ENCODE assay signal across 25 cellular contexts in genomic region chr17:39919087-39919683, GRCh38. TPM values are rescaled to one million over a fixed set of nuclear protein-coding genes. Genes with fewer than 3 reads are reported as not detected.
DNase-seq lines count a peak whose midpoint lies in the region; ATAC-seq and TF ChIP-seq lines count a peak whose summit lies in the region.
"Had no signal": no experiment of that assay in that cellular context is flagged by ENCODE, and none has a peak within 500 bp of the region (broad histone marks: within the 10 kb centered on the region; RNA-seq: fewer than 3 reads in every experiment).

No MANE protein-coding gene starts in this region.

- H3K27ac ChIP-seq in transverse colon = peak overlapping the region; percentile 75 to 85 (median 80)
- H3K27ac ChIP-seq: A549, SJCRH30 had no signal

- POLR2A ChIA-PET in activated CD4-positive, alpha-beta memory T cell treated with anti-CD3 and anti-CD28 coated beads for 36 hours (lab: Charles Lee) = interaction anchor here (0.6 to 1.1 kb wide), 2 partner anchors 8 to 9 kb away, joined by 4 read pairs; partner anchors contain the start of genes LRRC3C and ORMDL3

- peak overlapping the region; percentile 25 for H3K27ac Mint-ChIP-seq in activated CD8-positive, alpha-beta memory T cell treated with anti-CD3 and anti-CD28 coated beads, Interleukin-2, amount 10 ng/mL, durations not matched to agents 7 days and 5 days
- peak overlapping the region; percentile 13 for H3K27ac Mint-ChIP-seq in activated CD4-positive, alpha-beta memory T cell treated with anti-CD3 and anti-CD28 coated beads for 36 hours

- H3K36me3 ChIP-seq in transverse colon = peaks cover 0 to 20% (median 6%) of the 10 kb centered on the region in 4 donors
- H3K36me3 ChIP-seq: SJCRH30 had no signal

- TF ChIP-seq POLR2A in erythroblast (IDR thresholded peaks at IDR 0.05; ENCODE audit: low read length) (no peak), transverse colon (IDR thresholded peaks at IDR 0.05) (no peak)

- H3K4me1 Mint-ChIP-seq in activated CD8-positive, alpha-beta memory T cell treated with anti-CD3 and anti-CD28 coated beads, Interleukin-2, amount 10 ng/mL, durations not matched to agents 7 days and 5 days = peaks cover 79% of the 10 kb centered on the region
- H3K4me1 Mint-ChIP-seq in activated CD4-positive, alpha-beta memory T cell treated with anti-CD3 and anti-CD28 coated beads for 36 hours (ENCODE audit: low read depth) = peaks cover 60% of the 10 kb centered on the region

- TF ChIP-seq EP300 in transverse colon (IDR thresholded peaks at IDR 0.05; ENCODE audit: low read depth) = no peak

- peaks cover 0 to 25% (median 12%) of the 10 kb centered on the region in 4 donors for H3K4me1 ChIP-seq in transverse colon
- H3K4me1 ChIP-seq: SJCRH30 had no signal

- in situ Hi-C loops in transverse colon (cut with MboI; ENCODE audit: low pct_ligation_motif_present in 1 of 4, low pct_unique_long_range_greater_than_20kb in 1 of 4, low sequenced_read_pairs in 3 of 4) = no loop called here

- H3K9me3 Mint-ChIP-seq in activated CD8-positive, alpha-beta memory T cell treated with anti-CD3 and anti-CD28 coated beads, Interleukin-2, amount 10 ng/mL, durations not matched to agents 7 days and 5 days (ENCODE audit: low read depth) = no peaks in the 10 kb centered on the region
- H3K9me3 Mint-ChIP-seq in activated CD4-positive, alpha-beta memory T cell treated with anti-CD3 and anti-CD28 coated beads for 36 hours = no peaks in the 10 kb centered on the region
- H3K9me3 Mint-ChIP-seq: type B pancreatic cell had no signal

- no peaks in the 10 kb centered on the region for H3K9me3 ChIP-seq in transverse colon
- H3K9me3 ChIP-seq: A549; BLaER1 treated with 17β-estradiol and CSF1 and Interleukin-3, amounts not matched to agents 10 nM and 100 nM; SJCRH30 had no signal

- no peak overlapping the region for H3K4me3 ChIP-seq in transverse colon
- H3K4me3 ChIP-seq: A549; BLaER1 treated with 17β-estradiol and CSF1 and Interleukin-3, amounts not matched to agents 10 nM and 100 nM; cardiac muscle cell; SJCRH30 had no signal

- no peaks in the 10 kb centered on the region for H3K27me3 Mint-ChIP-seq in activated CD8-positive, alpha-beta memory T cell treated with anti-CD3 and anti-CD28 coated beads, Interleukin-2, amount 10 ng/mL, durations not matched to agents 7 days and 5 days
- H3K27me3 Mint-ChIP-seq in activated CD4-positive, alpha-beta memory T cell treated with anti-CD3 and anti-CD28 coated beads for 36 hours = no peaks in the 10 kb centered on the region
- H3K27me3 Mint-ChIP-seq: type B pancreatic cell had no signal

- no peak for TF ChIP-seq CTCF in transverse colon (IDR thresholded peaks at IDR 0.05)

- intact Hi-C loops in activated CD4-positive, alpha-beta memory T cell treated with anti-CD3 and anti-CD28 coated beads for 36 hours (cut with micrococcal nuclease) = no loop called here
- intact Hi-C loops in transverse colon (cut with DNase I; ENCODE audit: low total_unique reads) = no loop called here

- H3K27me3 ChIP-seq in transverse colon = no peaks in the 10 kb centered on the region
- H3K27me3 ChIP-seq: BLaER1 treated with 17β-estradiol and CSF1 and Interleukin-3, amounts not matched to agents 10 nM and 100 nM; cardiac muscle cell; SJCRH30 had no signal

- no peak overlapping the region for H3K4me3 Mint-ChIP-seq in activated CD8-positive, alpha-beta memory T cell treated with anti-CD3 and anti-CD28 coated beads, Interleukin-2, amount 10 ng/mL, durations not matched to agents 7 days and 5 days
- no peak overlapping the region for H3K4me3 Mint-ChIP-seq in activated CD4-positive, alpha-beta memory T cell treated with anti-CD3 and anti-CD28 coated beads for 36 hours

- 96% methylated on average over 9 of the region's 9 CpGs; no CpG with 5 or more reads in 1 of the 2 donors for WGBS in transverse colon (ENCODE audit: low coverage in 1 of 2), 2 donors

- no peak for ATAC-seq in activated CD8-positive, alpha-beta memory T cell treated with anti-CD3 and anti-CD28 coated beads, Interleukin-2, amount 10 ng/mL, durations not matched to agents 7 days and 5 days
- ATAC-seq in GM18511 (IDR thresholded peaks at IDR 0.05; ENCODE audit: unreplicated experiment) = no peak
- ATAC-seq: A549, Panc1 had no signal

- DNase-seq in activated CD8-positive, alpha-beta memory T cell treated with anti-CD3 and anti-CD28 coated beads, Interleukin-2, amount 10 ng/mL, durations not matched to agents 7 days and 5 days = no peak
- DNase-seq in activated CD8-positive, alpha-beta memory T cell treated with anti-CD3 and anti-CD28 coated beads for 24 hours = no peak
- DNase-seq in activated CD4-positive, alpha-beta memory T cell treated with anti-CD3 and anti-CD28 coated beads for 36 hours = no peak
- DNase-seq in erythroblast (lab: John Stamatoyannopoulos, UW) (peak; percentile 70 to 83), transverse colon (no peak), NCI-H774 (lab: John Stamatoyannopoulos, UW) (no peak), ureter (ENCODE audit: low spot score) (no peak)
- DNase-seq: activated CD8-positive, alpha-beta memory T cell treated with anti-CD3 and anti-CD28 coated beads, Interleukin-2, amount 50 U/mL, for 48 hours; activated effector memory CD4-positive, alpha-beta T cell treated with Interleukin-2 at 50 U/mL for 16 hours; amygdala; EL; Kasumi-1; MV-4-11; NCI-H510A treated with DMSO at 0.1 percent for 48 hours; SJCRH30 had no signal

- peaks cover 69% of the 10 kb centered on the region for H3K36me3 Mint-ChIP-seq in activated CD8-positive, alpha-beta memory T cell treated with anti-CD3 and anti-CD28 coated beads, Interleukin-2, amount 10 ng/mL, durations not matched to agents 7 days and 5 days
- H3K36me3 Mint-ChIP-seq in activated CD4-positive, alpha-beta memory T cell treated with anti-CD3 and anti-CD28 coated beads for 36 hours = peaks cover 37% of the 10 kb centered on the region

- CTCF ChIA-PET in activated CD8-positive, alpha-beta memory T cell treated with anti-CD3 and anti-CD28 coated beads, Interleukin-2, amount 10 ng/mL, durations not matched to agents 7 days and 5 days (lab: Charles Lee) = no interaction called here
- CTCF ChIA-PET in activated CD4-positive, alpha-beta memory T cell treated with anti-CD3 and anti-CD28 coated beads for 36 hours (lab: Charles Lee) = no interaction called here

RNA-seq across cellular contexts. Expression of gene GSDMB, which starts 0.8 kb away (rescaled TPM):
- total RNA-seq in activated CD8-positive, alpha-beta memory T cell treated with anti-CD3 and anti-CD28 coated beads, Interleukin-2, amount 10 ng/mL, durations not matched to agents 7 days and 5 days = 10 to 100 TPM; 37.8 to 51.0 TPM
- total RNA-seq in activated CD4-positive, alpha-beta memory T cell treated with anti-CD3 and anti-CD28 coated beads for 36 hours = 10 to 100 TPM; 26.4 to 30.2 TPM
- total RNA-seq in transverse colon = 100 to 1,000 TPM; 109 to 142 (median 116) TPM
- total RNA-seq in ureter = 57.7 TPM

RNA-seq across cellular contexts. Expression of gene ORMDL3, which starts 8.2 kb away (rescaled TPM):
- total RNA-seq in activated CD8-positive, alpha-beta memory T cell treated with anti-CD3 and anti-CD28 coated beads, Interleukin-2, amount 10 ng/mL, durations not matched to agents 7 days and 5 days = 100 to 1,000 TPM; 111 to 131 TPM
- total RNA-seq in activated CD4-positive, alpha-beta memory T cell treated with anti-CD3 and anti-CD28 coated beads for 36 hours = 10 to 100 TPM; 53.7 to 58.3 TPM
- total RNA-seq in transverse colon = 10 to 100 TPM; 47.4 to 78.9 (median 56.7) TPM
- total RNA-seq in ureter = 147 TPM

RNA-seq across cellular contexts. Expression of gene LRRC3C, which starts 8.3 kb away (rescaled TPM):
- not detected for total RNA-seq in activated CD8-positive, alpha-beta memory T cell treated with anti-CD3 and anti-CD28 coated beads, Interleukin-2, amount 10 ng/mL, durations not matched to agents 7 days and 5 days
- not detected for total RNA-seq in activated CD4-positive, alpha-beta memory T cell treated with anti-CD3 and anti-CD28 coated beads for 36 hours
- total RNA-seq in transverse colon (not detected), ureter (not detected)
- total RNA-seq: cardiac muscle cell, HT1080, mucosa of gallbladder, posterior vena cava, SJCRH30 had no signal

RNA-seq across cellular contexts. Expression of gene GSDMA, which starts 43.6 kb away (rescaled TPM):
- total RNA-seq in activated CD8-positive, alpha-beta memory T cell treated with anti-CD3 and anti-CD28 coated beads, Interleukin-2, amount 10 ng/mL, durations not matched to agents 7 days and 5 days = not detected
- under 1 TPM; 0.64 to 0.87 TPM for total RNA-seq in activated CD4-positive, alpha-beta memory T cell treated with anti-CD3 and anti-CD28 coated beads for 36 hours
- total RNA-seq in transverse colon (1 to 10 TPM in 1 of 4 donors, not detected in 3; 3.7 TPM), ureter (2.4 TPM)
- total RNA-seq: cardiac muscle cell, HT1080, mucosa of gallbladder, SJCRH30 had no signal

RNA-seq across cellular contexts. Expression of gene ZPBP2, which starts 51.2 kb away (rescaled TPM):
- under 1 TPM in 1 of 2 experiments, not detected in 1; 0.19 TPM for total RNA-seq in activated CD8-positive, alpha-beta memory T cell treated with anti-CD3 and anti-CD28 coated beads, Interleukin-2, amount 10 ng/mL, durations not matched to agents 7 days and 5 days
- total RNA-seq in activated CD4-positive, alpha-beta memory T cell treated with anti-CD3 and anti-CD28 coated beads for 36 hours = 1 to 10 TPM in 1 of 2 experiments, under 1 TPM in 1; 0.61 to 1.0 TPM
- total RNA-seq in transverse colon (under 1 TPM in 1 of 4 donors, not detected in 3; 0.27 TPM), ureter (not detected)
- total RNA-seq: cardiac muscle cell, HT1080, lower leg skin, mucosa of gallbladder, posterior vena cava, SJCRH30 had no signal

Comparison
In these comparisons a context has a peak if more than half of its experiments do, and no peak if none do; other contexts are left out.
1. DNase-seq: peak in erythroblast (2 of 2); none in activated CD8-positive, alpha-beta memory T cell treated with anti-CD3 and anti-CD28 coated beads, Interleukin-2, amount 10 ng/mL, durations not matched to agents 7 days and 5 days (single experiment), activated CD8-positive, alpha-beta memory T cell treated with anti-CD3 and anti-CD28 coated beads for 24 hours (single experiment), activated CD4-positive, alpha-beta memory T cell treated with anti-CD3 and anti-CD28 coated beads for 36 hours (single experiment), transverse colon (single experiment), NCI-H774 (single experiment) and ureter (single experiment).